ENCODE assay signal across 15 cellular contexts in the genomic region with DNA sequence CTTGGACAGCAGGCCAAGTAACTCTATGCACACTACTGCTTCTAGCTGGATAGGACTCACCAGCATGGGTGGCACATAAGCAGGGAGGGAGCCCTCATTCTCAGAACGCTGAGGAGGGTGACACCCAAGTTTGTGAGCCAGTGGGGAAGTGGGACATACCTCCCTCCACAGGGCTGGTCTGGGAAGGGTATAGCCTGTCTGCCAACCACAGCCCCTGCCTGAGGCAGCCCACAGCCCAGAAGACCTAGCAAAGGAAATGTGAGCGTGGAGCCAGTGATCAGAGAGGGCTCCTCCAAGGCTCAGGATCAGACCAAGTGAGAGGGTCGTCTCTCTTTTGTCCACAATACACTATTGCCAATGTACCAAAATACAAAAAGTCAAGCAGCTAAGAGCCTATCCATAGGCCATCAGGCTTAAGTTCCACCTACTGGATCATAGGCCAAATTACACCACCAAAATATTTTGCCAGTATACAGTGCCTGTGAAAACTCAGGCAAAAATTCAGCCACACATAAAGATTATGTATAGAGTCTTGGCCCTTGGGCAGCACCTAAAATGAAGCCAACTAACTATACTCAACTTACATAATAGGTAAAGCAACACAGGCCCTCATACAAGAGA.
DNase-seq lines count a peak whose midpoint lies in the region; ATAC-seq and TF ChIP-seq lines count a peak whose summit lies in the region.
"Had no signal": no experiment of that assay in that cellular context is flagged by ENCODE, and none has a peak within 500 bp of the region (broad histone marks: within the 10 kb centered on the region; RNA-seq: fewer than 3 reads in every experiment).

No MANE protein-coding gene starts in this region.

- WGBS in upper lobe of left lung, 2 donors, result 60 to 84% methylated on average over 1 to 3 of the region's 3 CpGs

- TF ChIP-seq EP300 in upper lobe of left lung (IDR thresholded peaks at IDR 0.05), result no peak

- H3K27me3 ChIP-seq in SU-DHL-6 (ENCODE audit: low read length) (no peaks in the 10 kb centered on the region), upper lobe of left lung (no peaks in the 10 kb centered on the region)
- H3K27me3 ChIP-seq: esophagus muscularis mucosa had no signal

- H3K36me3 Mint-ChIP-seq in mesothelial cell of epicardium (peaks cover 2% of the 10 kb centered on the region), CD14-positive monocyte (no peaks in the 10 kb centered on the region)
- H3K36me3 Mint-ChIP-seq: IgD-negative memory B cell had no signal

- H3K4me3 ChIP-seq in SU-DHL-6 (ENCODE audit: insufficient read depth, low read length, poor library complexity, severe bottlenecking) (no peak overlapping the region), upper lobe of left lung (no peak overlapping the region)
- H3K4me3 ChIP-seq: esophagus muscularis mucosa had no signal

- no peaks in the 10 kb centered on the region for H3K79me2 ChIP-seq in SU-DHL-6 (ENCODE audit: insufficient read depth, low read length)

- H3K4me1 ChIP-seq in upper lobe of left lung, result no peaks in the 10 kb centered on the region
- H3K4me1 ChIP-seq: esophagus muscularis mucosa had no signal

- H3K36me3 ChIP-seq in SU-DHL-6 (ENCODE audit: low read length), result no peaks in the 10 kb centered on the region
- H3K36me3 ChIP-seq in upper lobe of left lung, result no peaks in the 10 kb centered on the region
- H3K36me3 ChIP-seq: esophagus muscularis mucosa had no signal

- no peak overlapping the region for H3K27ac Mint-ChIP-seq in mesothelial cell of epicardium
- H3K27ac Mint-ChIP-seq in CD14-positive monocyte, result no peak overlapping the region
- H3K27ac Mint-ChIP-seq: activated CD4-positive, alpha-beta memory T cell treated with anti-CD3 and anti-CD28 coated beads, Interleukin-2, amount 10 ng/mL, durations not matched to agents 7 days and 5 days; T-helper 1 cell treated with Interleukin-12 subunit alpha and Interleukin-12 subunit beta and Interleukin-4 antibody, amounts not matched to agents 30 μg/mL and 1 μg/mL, for 36 hours had no signal

- DNase-seq in SIG-M5 treated with dmso at 0.1 percent for 504 hours (lab: John Stamatoyannopoulos, UW; ENCODE audit: unreplicated experiment) (peak; percentile 1), SIG-M5 (lab: John Stamatoyannopoulos, UW) (no peak), fibroblast of peridontal ligament (ENCODE audit: extremely low read depth) (peak; percentile 13), upper lobe of left lung (no peak), mesothelial cell of epicardium (ENCODE audit: low spot score in 2 of 2, unreplicated experiment in 2 of 2) (no peak), CD14-positive monocyte (ENCODE audit: low spot score) (no peak), left cardiac atrium (no peak)
- DNase-seq: activated CD4-positive, alpha-beta memory T cell treated with anti-CD3 and anti-CD28 coated beads, Interleukin-2, amount 10 ng/mL, durations not matched to agents 7 days and 5 days; activated gamma-delta T cell; NCI-H187 treated with DMSO at 0.1 percent for 48 hours; stimulated activated CD4-positive, alpha-beta T cell treated with anti-CD3 and anti-CD28 coated beads, Interleukin-2, amount 100 ng/mL, for 24 hours had no signal

- H3K4me2 ChIP-seq in SU-DHL-6 (ENCODE audit: low read depth, low read length, poor library complexity, severe bottlenecking), result no peak overlapping the region

- peaks cover 16% of the 10 kb centered on the region for H3K9me3 Mint-ChIP-seq in mesothelial cell of epicardium
- H3K9me3 Mint-ChIP-seq in CD14-positive monocyte, result peaks cover 0 to 7% (median 0%) of the 10 kb centered on the region in 7 donors
- H3K9me3 Mint-ChIP-seq: IgD-negative memory B cell; T-helper 1 cell treated with Interleukin-12 subunit alpha and Interleukin-12 subunit beta and Interleukin-4 antibody, amounts not matched to agents 30 μg/mL and 1 μg/mL, for 36 hours had no signal

- H3K9me2 ChIP-seq in SU-DHL-6 (replicated peaks; ENCODE audit: insufficient read depth, low read length), result no peaks in the 10 kb centered on the region

- intact Hi-C loops in CD14-positive monocyte (cut with micrococcal nuclease) (no loop called here), left cardiac atrium (cut with DNase I) (no loop called here)

- H3K9me3 ChIP-seq in SU-DHL-6 (ENCODE audit: insufficient read depth, low read length) (no peaks in the 10 kb centered on the region), upper lobe of left lung (no peaks in the 10 kb centered on the region)
- H3K9me3 ChIP-seq: esophagus muscularis mucosa had no signal

- peak; percentile 35 to 43 for ATAC-seq in upper lobe of left lung (ENCODE audit: low FRiP score in 2 of 2)
- ATAC-seq in left cardiac atrium, result no peak

- no peaks in the 10 kb centered on the region for H4K20me1 ChIP-seq in SU-DHL-6 (ENCODE audit: low read depth, low read length)

- no peak overlapping the region for H3K4me3 Mint-ChIP-seq in mesothelial cell of epicardium
- no peak overlapping the region for H3K4me3 Mint-ChIP-seq in CD14-positive monocyte
- H3K4me3 Mint-ChIP-seq: activated CD4-positive, alpha-beta memory T cell treated with anti-CD3 and anti-CD28 coated beads, Interleukin-2, amount 10 ng/mL, durations not matched to agents 7 days and 5 days; IgD-negative memory B cell; T-helper 1 cell treated with Interleukin-12 subunit alpha and Interleukin-12 subunit beta and Interleukin-4 antibody, amounts not matched to agents 30 μg/mL and 1 μg/mL, for 36 hours had no signal

- H3K4me1 Mint-ChIP-seq in mesothelial cell of epicardium, result peaks cover 13% of the 10 kb centered on the region
- no peaks in the 10 kb centered on the region for H3K4me1 Mint-ChIP-seq in CD14-positive monocyte
- H3K4me1 Mint-ChIP-seq: activated CD4-positive, alpha-beta memory T cell treated with anti-CD3 and anti-CD28 coated beads, Interleukin-2, amount 10 ng/mL, durations not matched to agents 7 days and 5 days; IgD-negative memory B cell had no signal

- H3K9ac ChIP-seq in SU-DHL-6 (ENCODE audit: low read length), result no peak overlapping the region

- peak overlapping the region; percentile 54 for H2AFZ ChIP-seq in SU-DHL-6 (ENCODE audit: low read depth, low read length, severe bottlenecking)

- no peak for TF ChIP-seq CTCF in SU-DHL-6 (IDR thresholded peaks at IDR 0.05; ENCODE audit: insufficient read depth, low read length, poor library complexity, severe bottlenecking)
- TF ChIP-seq CTCF in upper lobe of left lung (IDR thresholded peaks at IDR 0.05), result no peak
- no peak for TF ChIP-seq CTCF in mesothelial cell of epicardium (IDR thresholded peaks at IDR 0.05; ENCODE audit: unreplicated experiment)
- no peak for TF ChIP-seq CTCF in CD14-positive monocyte (IDR thresholded peaks at IDR 0.05)

- H3K27ac ChIP-seq in SU-DHL-6 (ENCODE audit: low read depth, low read length) (no peak overlapping the region), upper lobe of left lung (no peak overlapping the region)
- H3K27ac ChIP-seq: esophagus muscularis mucosa had no signal

- TF ChIP-seq POLR2A in upper lobe of left lung (IDR thresholded peaks at IDR 0.05), result no peak

- H3K27me3 Mint-ChIP-seq in mesothelial cell of epicardium (ENCODE audit: low read depth) (no peaks in the 10 kb centered on the region), CD14-positive monocyte (ENCODE audit: low read depth in 3 of 3) (peaks cover 0 to 2% (median 0%) of the 10 kb centered on the region in 3 donors)
- H3K27me3 Mint-ChIP-seq: activated CD4-positive, alpha-beta memory T cell treated with anti-CD3 and anti-CD28 coated beads, Interleukin-2, amount 10 ng/mL, durations not matched to agents 7 days and 5 days; IgD-negative memory B cell had no signal

- no peaks in the 10 kb centered on the region for H3F3A ChIP-seq in SU-DHL-6 (ENCODE audit: insufficient read depth)

Comparison
In these comparisons a context has a peak if more than half of its experiments do, and no peak if none do; other contexts are left out.
1. DNase-seq: peak in SIG-M5 treated with dmso at 0.1 percent for 504 hours (single experiment) and fibroblast of peridontal ligament (single experiment); none in SIG-M5 (single experiment), upper lobe of left lung (0 of 2), mesothelial cell of epicardium (0 of 2), CD14-positive monocyte (single experiment) and left cardiac atrium (single experiment).
2. ATAC-seq: peak in upper lobe of left lung (2 of 2); none in left cardiac atrium (0 of 2).